In the genomic region with DNA sequence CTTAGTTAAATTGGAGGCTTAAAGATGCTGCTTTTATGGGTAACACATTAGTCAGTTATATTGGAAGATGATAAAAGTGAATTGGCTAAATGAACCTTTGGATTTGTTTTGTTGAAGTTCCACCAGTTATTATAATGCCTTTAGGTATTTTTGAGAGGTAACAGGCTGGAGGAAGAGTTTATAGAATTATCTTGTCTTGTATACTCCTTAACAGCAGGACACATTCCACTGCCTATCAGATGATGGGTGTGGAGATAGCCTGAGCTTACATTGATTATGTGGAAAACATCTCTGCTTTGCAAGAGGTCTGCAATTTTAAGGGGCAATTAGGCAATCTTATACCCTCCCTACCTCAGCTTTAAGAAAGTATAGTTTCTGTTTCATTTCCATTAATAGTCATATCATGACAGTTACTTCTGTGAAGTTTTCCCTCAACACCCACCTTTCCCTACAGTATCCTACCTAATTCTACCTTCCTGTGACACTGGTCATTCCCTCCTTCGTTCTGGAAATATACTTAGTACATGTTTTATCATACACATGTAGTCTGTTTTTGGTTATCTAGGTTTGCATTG, we compare ENCODE assay signal across 22 cellular contexts.
"Had no signal": no experiment of that assay in that cellular context is flagged by ENCODE, and none has a peak within 500 bp of the region (broad histone marks: within the 10 kb centered on the region; RNA-seq: fewer than 3 reads in every experiment).

No MANE protein-coding gene starts in this region.

- H3K4me2 ChIP-seq: SK-N-SH had no signal

- DNase-seq: Karpas-422, KBM-7, MG63, NCI-H1092 treated with DMSO at 0.1 percent for 48 hours, NCI-H1436, NCI-H187, NCI-H2029, NCI-H2081 treated with DMSO at 0.1 percent for 48 hours, NCI-H2171 treated with DMSO at 0.1 percent for 48 hours, NCI-H345, NCI-H446 treated with DMSO at 0.1 percent for 48 hours, NCI-H510A treated with DMSO at 0.1 percent for 48 hours, NCI-H526 treated with DMSO at 0.1 percent for 48 hours, NCI-H748 treated with DMSO at 0.1 percent for 48 hours, PC-3, SHP77, SK-N-SH, SW 1271 had no signal

- H3K36me3 ChIP-seq: MG63 had no signal

- H3K4me3 ChIP-seq: MG63 had no signal

- H3K27ac ChIP-seq: HL-60, RWPE1 had no signal

- ATAC-seq: Panc1, PC-3 had no signal

- H3K27me3 ChIP-seq: MG63 had no signal

- H3K9me3 ChIP-seq: MG63, SK-N-SH had no signal

- FAIRE-seq: HTR-8/SVneo had no signal

- H3K9ac ChIP-seq: SK-N-SH had no signal
